ENCODE assay signal across 20 cellular contexts in the genomic region with DNA sequence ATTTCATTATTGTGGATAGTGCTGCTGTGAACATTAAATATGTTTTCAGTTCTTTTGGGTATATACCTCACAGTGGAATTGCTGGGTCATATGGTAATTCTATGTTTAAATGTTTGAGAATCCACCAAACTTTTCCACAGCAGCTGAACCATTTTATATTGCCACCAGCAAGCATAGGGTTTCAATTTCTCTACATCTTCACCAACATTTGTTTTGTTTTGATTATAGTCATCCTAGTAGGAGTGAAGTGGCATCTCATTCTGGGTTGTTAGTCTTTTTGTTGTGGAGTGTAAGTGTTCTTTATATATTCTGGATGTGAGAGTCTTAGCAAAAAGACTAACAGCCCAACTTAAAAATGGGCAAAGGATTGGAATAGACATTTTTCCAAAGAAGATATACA.
"Had no signal": no experiment of that assay in that cellular context is flagged by ENCODE, and none has a peak within 500 bp of the region (broad histone marks: within the 10 kb centered on the region; RNA-seq: fewer than 3 reads in every experiment).

No MANE protein-coding gene starts in this region.

- H3K27ac Mint-ChIP-seq: activated CD8-positive, alpha-beta memory T cell treated with anti-CD3 and anti-CD28 coated beads, Interleukin-2, amount 10 ng/mL, durations not matched to agents 7 days and 5 days; activated naive CD4-positive, alpha-beta T cell treated with anti-CD3 and anti-CD28 coated beads for 36 hours; activated naive CD8-positive, alpha-beta T cell treated with anti-CD3 and anti-CD28 coated beads, Interleukin-2, amount 10 ng/mL, durations not matched to agents 7 days and 5 days; T-cell had no signal

- H3K4me3 Mint-ChIP-seq: activated CD8-positive, alpha-beta memory T cell treated with anti-CD3 and anti-CD28 coated beads, Interleukin-2, amount 10 ng/mL, durations not matched to agents 7 days and 5 days; activated naive CD4-positive, alpha-beta T cell treated with anti-CD3 and anti-CD28 coated beads for 36 hours; activated naive CD8-positive, alpha-beta T cell treated with anti-CD3 and anti-CD28 coated beads, Interleukin-2, amount 10 ng/mL, durations not matched to agents 7 days and 5 days; T-cell had no signal

- DNase-seq: activated CD4-positive, alpha-beta T cell treated with anti-CD3 and anti-CD28 coated beads for 4 hours; activated CD8-positive, alpha-beta memory T cell treated with anti-CD3 and anti-CD28 coated beads, Interleukin-2, amount 10 ng/mL, durations not matched to agents 7 days and 5 days; activated effector memory CD4-positive, alpha-beta T cell treated with anti-CD3 and anti-CD28 coated beads, Interleukin-2, amount 50 U/mL, for 16 hours; activated naive CD4-positive, alpha-beta T cell treated with anti-CD3 and anti-CD28 coated beads for 36 hours; activated naive CD8-positive, alpha-beta T cell treated with anti-CD3 and anti-CD28 coated beads, Interleukin-2, amount 10 ng/mL, durations not matched to agents 7 days and 5 days; aorta; caudate nucleus; colonic mucosa; MG63; MV-4-11; NCI-H1092 treated with DMSO at 0.1 percent for 48 hours; NCI-H1436; NCI-H1694 treated with DMSO at 0.1 percent for 48 hours; NCI-H2029 treated with DMSO at 0.1 percent for 48 hours; NCI-H345; NCI-H510A; NCI-H526 treated with DMSO at 0.1 percent for 48 hours; NCI-H82; SIG-M5; T-cell had no signal

- H3K9me3 Mint-ChIP-seq: activated naive CD4-positive, alpha-beta T cell treated with anti-CD3 and anti-CD28 coated beads for 36 hours; activated naive CD8-positive, alpha-beta T cell treated with anti-CD3 and anti-CD28 coated beads, Interleukin-2, amount 10 ng/mL, durations not matched to agents 7 days and 5 days; T-cell had no signal

- H3K27me3 Mint-ChIP-seq: activated CD8-positive, alpha-beta memory T cell treated with anti-CD3 and anti-CD28 coated beads, Interleukin-2, amount 10 ng/mL, durations not matched to agents 7 days and 5 days; activated naive CD8-positive, alpha-beta T cell treated with anti-CD3 and anti-CD28 coated beads, Interleukin-2, amount 10 ng/mL, durations not matched to agents 7 days and 5 days; T-cell had no signal

- ATAC-seq: activated CD8-positive, alpha-beta memory T cell treated with anti-CD3 and anti-CD28 coated beads, Interleukin-2, amount 10 ng/mL, durations not matched to agents 7 days and 5 days; T-cell had no signal
